In genomic region chr10:25388188-25388861, GRCh38 we compare ENCODE assay signal across 24 cellular contexts.
"Had no signal": no experiment of that assay in that cellular context is flagged by ENCODE, and none has a peak within 500 bp of the region (broad histone marks: within the 10 kb centered on the region; RNA-seq: fewer than 3 reads in every experiment).

No MANE protein-coding gene starts in this region.

- H3K27ac Mint-ChIP-seq: naive thymus-derived CD4-positive, alpha-beta T cell; natural killer cell treated with Interleukin-12 subunit alpha and Interleukin-12 subunit beta and Interleukin-15 and Interleukin-18, amount 100 ng/mL, for 72 hours; progenitor cell of endocrine pancreas; stimulated activated naive B cell treated with anti-CD40 and anti-IgM and Interleukin-4, amounts not matched to agents 10 μg/mL and 1 μg/mL and 100 μg/mL, for 72 hours had no signal

- H3K27me3 ChIP-seq: left lung, right atrium auricular region, right lobe of liver, suprapubic skin, tibial nerve, uterus had no signal

- H3K4me3 ChIP-seq: left lung, lung, mucosa of descending colon, right atrium auricular region, right lobe of liver, smooth muscle cell, suprapubic skin, tibial nerve, uterus had no signal

- H3K4me3 Mint-ChIP-seq: naive thymus-derived CD4-positive, alpha-beta T cell; natural killer cell treated with Interleukin-12 subunit alpha and Interleukin-12 subunit beta and Interleukin-15 and Interleukin-18, amount 100 ng/mL, for 72 hours; stimulated activated naive B cell treated with anti-CD40 and anti-IgM and Interleukin-4, amounts not matched to agents 10 μg/mL and 1 μg/mL and 100 μg/mL, for 72 hours had no signal

- H2AFZ ChIP-seq: parathyroid adenoma had no signal

- H3K27me3 Mint-ChIP-seq: naive thymus-derived CD4-positive, alpha-beta T cell; natural killer cell treated with Interleukin-12 subunit alpha and Interleukin-12 subunit beta and Interleukin-15 and Interleukin-18, amount 100 ng/mL, for 72 hours; progenitor cell of endocrine pancreas; stimulated activated naive B cell treated with anti-CD40 and anti-IgM and Interleukin-4, amounts not matched to agents 10 μg/mL and 1 μg/mL and 100 μg/mL, for 72 hours had no signal

- ATAC-seq: left colon; left lung; mucosa of descending colon; naive thymus-derived CD4-positive, alpha-beta T cell; natural killer cell treated with Interleukin-12 subunit alpha and Interleukin-12 subunit beta and Interleukin-15 and Interleukin-18, amount 100 ng/mL, for 72 hours; stimulated activated naive B cell treated with anti-CD40 and anti-IgM and Interleukin-4, amounts not matched to agents 10 μg/mL and 1 μg/mL and 100 μg/mL, for 72 hours; stimulated activated naive CD8-positive, alpha-beta T cell treated with anti-CD3 and anti-CD28 coated beads, Interleukin-15, Interleukin-2, amounts not matched to agents 100 U/mL and 50 U/mL, for 24 hours had no signal

- H3K36me3 ChIP-seq: left lung, right atrium auricular region, right lobe of liver, suprapubic skin, tibial nerve, uterus had no signal

- H3K4me2 ChIP-seq: smooth muscle cell had no signal

- H3K9me3 ChIP-seq: right lobe of liver, uterus had no signal

- H3K4me1 ChIP-seq: left lung, parathyroid adenoma, right atrium auricular region, right lobe of liver, suprapubic skin, tibial nerve, uterus had no signal

- H3K27ac ChIP-seq: left lung, parathyroid adenoma, right atrium auricular region, right lobe of liver, suprapubic skin, tibial nerve, uterus had no signal

- DNase-seq: head of caudate nucleus; hippocampal formation; left colon; midbrain; mucosa of descending colon; naive thymus-derived CD4-positive, alpha-beta T cell; nucleus accumbens; right lobe of liver; stimulated activated CD4-positive, alpha-beta T cell treated with anti-CD3 and anti-CD28 coated beads, Interleukin-1b, Interleukin-23, amount 100 ng/mL, for 48 hours; stimulated activated CD4-positive, alpha-beta T cell treated with anti-CD3 and anti-CD28 coated beads, Interleukin-2, amount 100 ng/mL, for 48 hours; stimulated activated CD4-positive, alpha-beta T cell treated with anti-CD3 and anti-CD28 coated beads, Interleukin-4, amount 100 ng/mL, for 4 hours; stimulated activated CD8-positive, alpha-beta memory T cell treated with anti-CD3 and anti-CD28 coated beads, Interleukin-4, amount 100 ng/mL, for 48 hours; stimulated activated naive B cell treated with anti-CD40 and anti-IgM and Interleukin-4, amounts not matched to agents 10 μg/mL and 1 μg/mL and 100 μg/mL, for 72 hours; stimulated activated naive CD8-positive, alpha-beta T cell treated with anti-CD3 and anti-CD28 coated beads, Interleukin-15, Interleukin-2, amounts not matched to agents 100 U/mL and 50 U/mL, for 24 hours; uterus had no signal

- H3K36me3 Mint-ChIP-seq: naive thymus-derived CD4-positive, alpha-beta T cell; natural killer cell treated with Interleukin-12 subunit alpha and Interleukin-12 subunit beta and Interleukin-15 and Interleukin-18, amount 100 ng/mL, for 72 hours; stimulated activated naive B cell treated with anti-CD40 and anti-IgM and Interleukin-4, amounts not matched to agents 10 μg/mL and 1 μg/mL and 100 μg/mL, for 72 hours had no signal

- H3K4me1 Mint-ChIP-seq: naive thymus-derived CD4-positive, alpha-beta T cell; stimulated activated naive B cell treated with anti-CD40 and anti-IgM and Interleukin-4, amounts not matched to agents 10 μg/mL and 1 μg/mL and 100 μg/mL, for 72 hours had no signal
